Comparison of ENCODE assay signal across 12 cellular contexts in the genomic region with DNA sequence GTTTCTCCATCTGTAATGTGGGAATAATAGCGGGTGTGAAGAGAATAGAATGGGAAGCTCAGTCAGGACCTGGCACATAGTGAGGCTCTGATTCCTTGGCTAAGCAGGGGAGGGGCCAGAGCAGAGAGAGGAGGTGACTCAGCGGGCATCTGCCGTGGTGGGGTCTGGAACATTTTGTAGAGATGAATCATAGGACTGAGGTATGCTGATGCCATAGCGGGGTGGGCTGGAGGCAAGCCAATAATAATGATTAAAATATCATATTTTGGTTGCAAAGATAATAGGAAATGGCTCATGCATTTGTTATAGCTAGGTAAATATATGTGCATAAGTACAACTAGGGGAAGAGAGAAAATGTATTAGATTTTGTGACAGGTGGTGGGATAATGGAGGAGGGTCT. TPM values are rescaled to one million over a fixed set of nuclear protein-coding genes. Genes with fewer than 3 reads are reported as not detected.
DNase-seq lines count a peak whose midpoint lies in the region; ATAC-seq lines count a peak whose summit lies in the region.
"Had no signal": no experiment of that assay in that cellular context is flagged by ENCODE, and none has a peak within 500 bp of the region (broad histone marks: within the 10 kb centered on the region; RNA-seq: fewer than 3 reads in every experiment).

No MANE protein-coding gene starts in this region.

- ATAC-seq in HG03571 (IDR thresholded peaks at IDR 0.05; ENCODE audit: unreplicated experiment): no peak

- no peaks in the 10 kb centered on the region; the same call in 1 of the 2 replicates for H3K27me3 ChIP-seq in H7 (ENCODE audit: control insufficient read depth, insufficient read depth, low read length)

- DNase-seq in EL: peak; percentile 98
- peak; percentile 6 to 58 for DNase-seq in NCI-H446 (lab: John Stamatoyannopoulos, UW)
- DNase-seq in dermis microvascular lymphatic vessel endothelial cell (ENCODE audit: low read depth in 2 of 2): peak; percentile 88 to 97
- peak; percentile 93 for DNase-seq in non-pigmented ciliary epithelial cell (ENCODE audit: low read depth)
- DNase-seq in NCI-H128 (lab: John Stamatoyannopoulos, UW; ENCODE audit: unreplicated experiment): no peak
- no peak for DNase-seq in H7
- no peak for DNase-seq in mucosa of gallbladder (ENCODE audit: low spot score)
- DNase-seq: activated naive CD4-positive, alpha-beta T cell treated with anti-CD3 and anti-CD28 coated beads, Interleukin-2, amount 50 U/mL, for 16 hours; heart right ventricle; NCI-H526 treated with DMSO at 0.1 percent for 48 hours; occipital lobe had no signal

- no peak overlapping the region for H3K4me3 ChIP-seq in H7 (ENCODE audit: insufficient read depth, low read depth, low read length)
- H3K4me3 ChIP-seq: heart right ventricle had no signal

- no peaks in the 10 kb centered on the region for H3K36me3 ChIP-seq in H7 (replicated peaks; ENCODE audit: control insufficient read depth, insufficient read depth, low read length)
- H3K36me3 ChIP-seq: heart right ventricle had no signal

RNA-seq across cellular contexts. Expression of a gene that starts 11.2 kb away (rescaled TPM):
- total RNA-seq in dermis microvascular lymphatic vessel endothelial cell: 0.13 TPM in 2 replicates
- total RNA-seq in H7 (2014; rRNA removed; shearing (Covaris generic)): 0.11 TPM in 1 of 2 replicates, not detected in the other
- total RNA-seq in mucosa of gallbladder: not detected
- total RNA-seq: heart right ventricle, occipital lobe had no signal

RNA-seq across cellular contexts. Expression of a gene that starts 23.9 kb away (rescaled TPM):
- total RNA-seq in dermis microvascular lymphatic vessel endothelial cell (8.5 and 9.6 TPM in 2 replicates), mucosa of gallbladder (22.0 TPM)
- total RNA-seq in H7 (2014; rRNA removed; shearing (Covaris generic)): 16.0 and 20.4 TPM in 2 replicates

Comparison
In these comparisons a context has a peak if more than half of its experiments do, and no peak if none do; other contexts are left out.
1. DNase-seq: peak in EL (single experiment), NCI-H446 (2 of 2), dermis microvascular lymphatic vessel endothelial cell (2 of 2) and non-pigmented ciliary epithelial cell (single experiment); none in NCI-H128 (single experiment), H7 (single experiment) and mucosa of gallbladder (single experiment).